In the genomic region with DNA sequence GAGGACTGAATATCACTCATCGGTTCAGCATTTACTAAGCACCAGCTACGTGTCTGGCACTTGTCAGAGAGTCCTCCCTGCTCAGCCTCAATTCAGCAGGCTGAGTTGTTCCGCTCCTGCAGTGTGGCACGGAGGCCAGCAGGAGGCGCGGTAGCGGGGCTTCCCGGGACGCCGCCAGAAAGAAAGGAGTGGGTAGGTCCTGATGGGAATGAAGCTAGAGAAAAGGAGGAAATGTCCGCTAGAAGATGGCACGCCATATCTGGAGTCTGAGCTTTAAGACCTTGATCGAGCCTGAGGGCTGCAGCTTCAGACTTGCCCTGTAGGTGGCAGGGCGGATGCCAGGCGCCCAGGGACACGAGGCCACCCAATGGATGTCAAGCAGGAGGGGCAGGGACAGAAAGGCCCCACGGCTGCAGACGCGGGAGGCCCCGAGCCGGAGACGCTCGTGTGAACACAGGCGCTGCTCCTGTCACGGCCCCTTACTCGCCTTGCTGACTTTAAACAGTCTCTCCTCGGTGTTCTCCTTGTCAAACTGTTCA, we compare ENCODE assay signal across 8 cellular contexts. TPM values are rescaled to one million over a fixed set of nuclear protein-coding genes. Genes with fewer than 3 reads are reported as not detected.
DNase-seq lines count a peak whose midpoint lies in the region; ATAC-seq and TF ChIP-seq lines count a peak whose summit lies in the region.

No MANE protein-coding gene starts in this region.

- H3K36me3 Mint-ChIP-seq in chondrocyte (ENCODE audit: low read depth) = peaks cover 22% of the 10 kb centered on the region

- H3F3A ChIP-seq in MM.1S (ENCODE audit: insufficient read depth, low read length) = peaks cover 5% of the 10 kb centered on the region; the same call in 1 of the 2 replicates

- no peaks in the 10 kb centered on the region for H3K27me3 ChIP-seq in BE2C
- no peaks in the 10 kb centered on the region for H3K27me3 ChIP-seq in MM.1S (replicated peaks; ENCODE audit: insufficient read depth, low read length)

- peak; percentile 100 for TF ChIP-seq CTCF in BE2C (IDR thresholded peaks at IDR 0.05; ENCODE audit: low read depth, low read length)
- TF ChIP-seq CTCF in MM.1S (IDR thresholded peaks at IDR 0.05; ENCODE audit: low read length) = peak; percentile 81
- peak; percentile 99 for TF ChIP-seq CTCF in WI38 (IDR thresholded peaks at IDR 0.05; ENCODE audit: low read depth, low read length)
- TF ChIP-seq CTCF in chondrocyte (IDR thresholded peaks at IDR 0.05) = peak; percentile 98

- H3K9ac ChIP-seq in MM.1S (ENCODE audit: low read length) = no peak overlapping the region

- no peaks in the 10 kb centered on the region for H4K20me1 ChIP-seq in MM.1S (ENCODE audit: insufficient read depth, low read length)

- H3K4me1 Mint-ChIP-seq in chondrocyte (ENCODE audit: low read depth) = peaks cover 17% of the 10 kb centered on the region

- H3K27me3 Mint-ChIP-seq in chondrocyte (ENCODE audit: low read depth) = no peaks in the 10 kb centered on the region

- H3K27ac Mint-ChIP-seq in chondrocyte (ENCODE audit: unreplicated experiment) = peak overlapping the region; percentile 69

- H3K9me3 ChIP-seq in BE2C (no peaks in the 10 kb centered on the region), MM.1S (replicated peaks; ENCODE audit: insufficient read depth, low read length) (no peaks in the 10 kb centered on the region)

- ATAC-seq in GM19035 (IDR thresholded peaks at IDR 0.05; ENCODE audit: unreplicated experiment) = peak; percentile 79
- ATAC-seq in left lobe of liver = peak; percentile 93
- no peak for ATAC-seq in HG03442 (IDR thresholded peaks at IDR 0.05; ENCODE audit: unreplicated experiment)

- H3K4me3 ChIP-seq in BE2C (ENCODE audit: low read depth, low read length) (peak overlapping the region; percentile 35), MM.1S (ENCODE audit: low read length) (no peak overlapping the region), WI38 (ENCODE audit: low read depth, low read length) (no peak overlapping the region)

- H3K9me3 Mint-ChIP-seq in chondrocyte (ENCODE audit: low read depth) = no peaks in the 10 kb centered on the region

- H3K9me2 ChIP-seq in MM.1S (replicated peaks; ENCODE audit: insufficient read depth, low read length) = no peaks in the 10 kb centered on the region

- no peak overlapping the region for H3K4me2 ChIP-seq in MM.1S (ENCODE audit: low read depth, low read length)

- DNase-seq in BE2C (peak; percentile 85), MM.1S (peak; percentile 34), chondrocyte (ENCODE audit: low spot score) (no peak), left lobe of liver (ENCODE audit: low spot score) (peak; percentile 75)
- peak; percentile 33 to 62 for DNase-seq in stimulated activated CD4-positive, alpha-beta T cell treated with anti-CD3 and anti-CD28 coated beads, Interleukin-2, amount 100 ng/mL, for 48 hours

- H3K4me1 ChIP-seq in BE2C = no peaks in the 10 kb centered on the region
- peaks cover 10% of the 10 kb centered on the region for H3K4me1 ChIP-seq in MM.1S (ENCODE audit: low read length)

- no peaks in the 10 kb centered on the region for H3K79me2 ChIP-seq in MM.1S (ENCODE audit: low read length)

- no peak overlapping the region for H2AFZ ChIP-seq in MM.1S (ENCODE audit: low read length)

- no peaks in the 10 kb centered on the region for H3K36me3 ChIP-seq in BE2C
- H3K36me3 ChIP-seq in MM.1S (replicated peaks; ENCODE audit: insufficient read depth, low read length) = no peaks in the 10 kb centered on the region

- H3K4me3 Mint-ChIP-seq in chondrocyte (ENCODE audit: unreplicated experiment) = peak overlapping the region; percentile 35

- H3K27ac ChIP-seq in MM.1S (ENCODE audit: low read length) = no peak overlapping the region

RNA-seq across cellular contexts. Expression of a gene that starts 18.7 kb away (rescaled TPM):
- 58.5 TPM for polyA plus RNA-seq in BE2C (2012; ENCODE audit: insufficient read depth, insufficient read length, low read depth)
- total RNA-seq in chondrocyte = 74.0 to 98.0 TPM (median 97.3 TPM) in 3 replicates
- 31.8 TPM for total RNA-seq in left lobe of liver

RNA-seq across cellular contexts. Expression of a gene that starts 47.1 kb away (rescaled TPM):
- 19.9 TPM for polyA plus RNA-seq in BE2C (2012; ENCODE audit: insufficient read depth, insufficient read length, low read depth)
- 34.4 to 40.7 TPM (median 35.1 TPM) in 3 replicates for total RNA-seq in chondrocyte
- total RNA-seq in left lobe of liver = 62.7 TPM

RNA-seq across cellular contexts. Expression of a gene that starts 49.5 kb away (rescaled TPM):
- 0.86 TPM for polyA plus RNA-seq in BE2C (2012; ENCODE audit: insufficient read depth, insufficient read length, low read depth)
- total RNA-seq in chondrocyte = 0.31 to 0.67 TPM (median 0.62 TPM) in 3 replicates
- total RNA-seq in left lobe of liver = 2.0 TPM
